ENCODE assay signal across 9 cellular contexts in genomic region chr10:18607503-18607902, GRCh38. TPM values are rescaled to one million over a fixed set of nuclear protein-coding genes. Genes with fewer than 3 reads are reported as not detected.
DNase-seq lines count a peak whose midpoint lies in the region; ATAC-seq, FAIRE-seq and TF ChIP-seq lines count a peak whose summit lies in the region.
"Had no signal": no experiment of that assay in that cellular context is flagged by ENCODE, and none has a peak within 500 bp of the region (broad histone marks: within the 10 kb centered on the region; RNA-seq: fewer than 3 reads in every experiment).

No MANE protein-coding gene starts in this region.

- H4K20me1 ChIP-seq in IMR-90 (ENCODE audit: insufficient read depth, low read length), result no peaks in the 10 kb centered on the region
- no peaks in the 10 kb centered on the region for H4K20me1 ChIP-seq in K562 (replicated peaks; ENCODE audit: control insufficient read depth, insufficient read depth, low read length)

- in situ Hi-C loops in IMR-90 (cut with MboI; ENCODE audit: low sequenced_read_pairs) (no loop called here), K562 (cut with MboI) (no loop called here)

- CTCF ChIA-PET in IMR-90 (lab: Yijun Ruan, JAX), result interaction anchor here (0.7 kb wide), 1 partner anchor 48 kb away, joined by 3 read pairs; no protein-coding TSS in a partner anchor
- CTCF ChIA-PET in K562 (lab: Yijun Ruan, JAX; ENCODE audit: low intra/inter-chr PET ratio), result no interaction called here
- CTCF ChIA-PET in activated naive CD4-positive, alpha-beta T cell treated with anti-CD3 and anti-CD28 coated beads, Interleukin-2, amount 10 ng/mL, durations not matched to agents 7 days and 5 days (lab: Charles Lee), result no interaction called here
- CTCF ChIA-PET in activated CD8-positive, alpha-beta memory T cell treated with anti-CD3 and anti-CD28 coated beads, Interleukin-2, amount 10 ng/mL, durations not matched to agents 7 days and 5 days (lab: Charles Lee), result no interaction called here

- no peaks in the 10 kb centered on the region for H3K9me3 Mint-ChIP-seq in activated naive CD4-positive, alpha-beta T cell treated with anti-CD3 and anti-CD28 coated beads, Interleukin-2, amount 10 ng/mL, durations not matched to agents 7 days and 5 days
- H3K9me3 Mint-ChIP-seq in activated CD8-positive, alpha-beta memory T cell treated with anti-CD3 and anti-CD28 coated beads, Interleukin-2, amount 10 ng/mL, durations not matched to agents 7 days and 5 days (ENCODE audit: low read depth), result no peaks in the 10 kb centered on the region

- H3K27ac Mint-ChIP-seq in activated naive CD4-positive, alpha-beta T cell treated with anti-CD3 and anti-CD28 coated beads, Interleukin-2, amount 10 ng/mL, durations not matched to agents 7 days and 5 days, result no peak overlapping the region
- H3K27ac Mint-ChIP-seq in activated CD8-positive, alpha-beta memory T cell treated with anti-CD3 and anti-CD28 coated beads, Interleukin-2, amount 10 ng/mL, durations not matched to agents 7 days and 5 days, result no peak overlapping the region

- DNase-seq in NCI-H2107 (lab: John Stamatoyannopoulos, UW) (peak; percentile 3), NCI-H2107 treated with DMSO at 0.1 percent for 48 hours (lab: John Stamatoyannopoulos, UW; ENCODE audit: unreplicated experiment) (no peak), IMR-90 (peak; percentile 89), K562 (ENCODE audit: extremely low read depth in 1 of 4, low spot score in 3 of 4) (peak; percentile 49 to 72 (median 54)), pons (ENCODE audit: low spot score) (peak; percentile 22), frontal cortex (ENCODE audit: low spot score in 2 of 2) (no peak)
- no peak for DNase-seq in activated naive CD4-positive, alpha-beta T cell treated with anti-CD3 and anti-CD28 coated beads, Interleukin-2, amount 10 ng/mL, durations not matched to agents 7 days and 5 days
- DNase-seq in activated CD8-positive, alpha-beta memory T cell treated with anti-CD3 and anti-CD28 coated beads, Interleukin-2, amount 10 ng/mL, durations not matched to agents 7 days and 5 days, result no peak

- H2BK15ac ChIP-seq in IMR-90 (ENCODE audit: low read depth, low read length), result no peak overlapping the region

- H3K27me3 ChIP-seq in IMR-90 (ENCODE audit: control insufficient read depth, insufficient read depth, low read length), result no peaks in the 10 kb centered on the region
- H3K27me3 ChIP-seq in K562 (ENCODE audit: control insufficient read depth in 2 of 2, insufficient read depth in 2 of 2, low read length in 2 of 2), result no peaks in the 10 kb centered on the region

- no peak overlapping the region for H3K9ac ChIP-seq in IMR-90 (ENCODE audit: low read depth, low read length)
- H3K9ac ChIP-seq in K562 (ENCODE audit: insufficient read depth in 1 of 2, low read depth in 2 of 2, low read length in 2 of 2), result no peak overlapping the region

- H3K4me2 ChIP-seq in IMR-90 (ENCODE audit: low read depth, low read length), result no peak overlapping the region; the same call in 1 of the 2 replicates
- H3K4me2 ChIP-seq in K562 (ENCODE audit: insufficient read depth, low read length), result no peak overlapping the region

- H3K4me3 ChIP-seq in IMR-90 (ENCODE audit: insufficient read depth, low read depth, low read length) (no peak overlapping the region), K562 (no peak overlapping the region)

- no peaks in the 10 kb centered on the region for H3K4me1 Mint-ChIP-seq in activated naive CD4-positive, alpha-beta T cell treated with anti-CD3 and anti-CD28 coated beads, Interleukin-2, amount 10 ng/mL, durations not matched to agents 7 days and 5 days
- no peaks in the 10 kb centered on the region for H3K4me1 Mint-ChIP-seq in activated CD8-positive, alpha-beta memory T cell treated with anti-CD3 and anti-CD28 coated beads, Interleukin-2, amount 10 ng/mL, durations not matched to agents 7 days and 5 days

- H4K8ac ChIP-seq in IMR-90 (ENCODE audit: low read depth in 2 of 2, low read length in 2 of 2), result no peak overlapping the region

- H2AK5ac ChIP-seq in IMR-90 (ENCODE audit: low read depth, low read length), result no peak overlapping the region

- peak; percentile 79 for FAIRE-seq in K562 (lab: Jason Lieb, UNC)
- no peak for FAIRE-seq in frontal cortex (lab: Jason Lieb, UNC)

- H4K5ac ChIP-seq in IMR-90 (ENCODE audit: low read depth, low read length), result no peak overlapping the region

- no CpG with 5 or more reads among the region's 1 CpG for WGBS in IMR-90 (ENCODE audit: extremely low coverage in 2 of 2, insufficient read length in 1 of 2), 2 experiments
- WGBS in K562 (ENCODE audit: insufficient coverage, low coverage, missing lambda C conversion rate), result 40% methylated on average over 1 of the region's 1 CpG

- H3K14ac ChIP-seq in IMR-90 (replicated peaks; ENCODE audit: low read depth, low read length), result no peak overlapping the region

- no peaks in the 10 kb centered on the region for H3K27me3 Mint-ChIP-seq in activated naive CD4-positive, alpha-beta T cell treated with anti-CD3 and anti-CD28 coated beads, Interleukin-2, amount 10 ng/mL, durations not matched to agents 7 days and 5 days
- H3K27me3 Mint-ChIP-seq in activated CD8-positive, alpha-beta memory T cell treated with anti-CD3 and anti-CD28 coated beads, Interleukin-2, amount 10 ng/mL, durations not matched to agents 7 days and 5 days, result no peaks in the 10 kb centered on the region

- H3K36me3 ChIP-seq in IMR-90 (ENCODE audit: control insufficient read depth, insufficient read depth, low read length), result no peaks in the 10 kb centered on the region; the same call in 1 of the 2 replicates
- peaks cover 63% of the 10 kb centered on the region; the same call in 2 of the 3 replicates for H3K36me3 ChIP-seq in K562 (ENCODE audit: control insufficient read depth, insufficient read depth, low read length)

- TF ChIP-seq POLR2A in IMR-90 (IDR thresholded peaks at IDR 0.05; ENCODE audit: low read depth, low read length), result no peak
- TF ChIP-seq POLR2A in K562 (conservative IDR thresholded peaks at IDR 0.05), result no peak

- no peak overlapping the region for H2BK120ac ChIP-seq in IMR-90 (ENCODE audit: low read depth, low read length)

- H3K36me3 Mint-ChIP-seq in activated naive CD4-positive, alpha-beta T cell treated with anti-CD3 and anti-CD28 coated beads, Interleukin-2, amount 10 ng/mL, durations not matched to agents 7 days and 5 days, result peaks cover 9% of the 10 kb centered on the region
- peaks cover 40% of the 10 kb centered on the region for H3K36me3 Mint-ChIP-seq in activated CD8-positive, alpha-beta memory T cell treated with anti-CD3 and anti-CD28 coated beads, Interleukin-2, amount 10 ng/mL, durations not matched to agents 7 days and 5 days

- no peaks in the 10 kb centered on the region for H3K9me3 ChIP-seq in IMR-90 (ENCODE audit: control insufficient read depth, insufficient read depth, low read length)
- H3K9me3 ChIP-seq in K562 (replicated peaks; ENCODE audit: control insufficient read depth, insufficient read depth, low read depth, low read length), result no peaks in the 10 kb centered on the region

- no peak overlapping the region for H3K23ac ChIP-seq in IMR-90 (ENCODE audit: low read depth, low read length)

- H2AK9ac ChIP-seq in IMR-90 (replicated peaks; ENCODE audit: low read depth, low read length, poor library complexity), result no peak overlapping the region

- H3K9me1 ChIP-seq in IMR-90 (ENCODE audit: insufficient read depth, low read length) (0 out of 2 replicates have a peak, but pooled peaks cover 3% of the 10 kb centered on the region), K562 (ENCODE audit: control insufficient read depth, insufficient read depth, low read length) (no peaks in the 10 kb centered on the region)

- H3K4me3 Mint-ChIP-seq in activated naive CD4-positive, alpha-beta T cell treated with anti-CD3 and anti-CD28 coated beads, Interleukin-2, amount 10 ng/mL, durations not matched to agents 7 days and 5 days, result no peak overlapping the region
- no peak overlapping the region for H3K4me3 Mint-ChIP-seq in activated CD8-positive, alpha-beta memory T cell treated with anti-CD3 and anti-CD28 coated beads, Interleukin-2, amount 10 ng/mL, durations not matched to agents 7 days and 5 days

- H3K27ac ChIP-seq in IMR-90 (ENCODE audit: insufficient read depth, low read length) (no peak overlapping the region), K562 (ENCODE audit: extremely low read depth, low read depth, low read length) (no peak overlapping the region)
- H3K27ac ChIP-seq: C4-2B had no signal

- peaks cover 3 to 8% of the 10 kb centered on the region in 2 experiments; a peak in 2 of 4 replicates for H3K79me1 ChIP-seq in IMR-90 (ENCODE audit: low read depth in 1 of 2, low read length in 2 of 2)

- H3K4ac ChIP-seq in IMR-90 (ENCODE audit: low read depth, low read length), result no peak overlapping the region

- no peak overlapping the region for H2AFZ ChIP-seq in IMR-90 (replicated peaks; ENCODE audit: low read length, poor library complexity)
- H2AFZ ChIP-seq in K562 (ENCODE audit: low read depth, low read length), result no peak overlapping the region

- no peak for TF ChIP-seq CTCF in IMR-90 (conservative IDR thresholded peaks at IDR 0.05; ENCODE audit: low read depth, low read length)
- no peak for TF ChIP-seq CTCF in K562 (IDR thresholded peaks at IDR 0.05 in 2 of 3, conservative IDR thresholded peaks at IDR 0.05 in 1 of 3; ENCODE audit: insufficient read depth in 2 of 3, low read depth in 1 of 3, low read length in 3 of 3)

- BruUV-seq in IMR-90 (replicated peaks; lab: Mats Ljungman, UMichigan) (no TSS peak), K562 (replicated peaks; lab: Mats Ljungman, UMichigan) (no TSS peak)

- intact Hi-C loops in IMR-90 (cut with micrococcal nuclease), result no loop called here
- intact Hi-C loops in K562 (cut with micrococcal nuclease), result no loop called here

- ATAC-seq in IMR-90 (ENCODE audit: low read depth) (peak; percentile 59), K562 (peak; percentile 68)
- no peak for ATAC-seq in activated CD8-positive, alpha-beta memory T cell treated with anti-CD3 and anti-CD28 coated beads, Interleukin-2, amount 10 ng/mL, durations not matched to agents 7 days and 5 days

- no peak overlapping the region for H3K56ac ChIP-seq in IMR-90 (ENCODE audit: extremely low read depth, insufficient read depth, low read length)

- no peak overlapping the region for H2BK20ac ChIP-seq in IMR-90 (ENCODE audit: low read depth, low read length)

- TF ChIP-seq RAD21 in IMR-90 (IDR thresholded peaks at IDR 0.05; ENCODE audit: low read length) (no peak), K562 (CRISPR knock-in tag; conservative IDR thresholded peaks at IDR 0.05 in 1 of 2, IDR thresholded peaks at IDR 0.05 in 1 of 2) (0 out of 4 replicates have a peak, but pooled peaks of 1 of the 2 experiments have one; percentile 24)

- POLR2A ChIA-PET in IMR-90 (lab: Charles Lee; ENCODE audit: unreplicated experiment) (no interaction called here), K562 (lab: Yijun Ruan, JAX) (interaction anchor here (0.7 to 1.5 kb wide), 4 partner anchors 8 to 18 kb away, joined by 3 to 4 read pairs (median 3); no protein-coding TSS in a partner anchor)

- H3K4me1 ChIP-seq in IMR-90 (ENCODE audit: control insufficient read depth, insufficient read depth, low read length) (peaks cover 9% of the 10 kb centered on the region), K562 (replicated peaks in 1 of 2; ENCODE audit: control insufficient read depth in 2 of 2, insufficient read depth in 2 of 2, low read length in 2 of 2) (no peaks in the 10 kb centered on the region; a peak in 1 of 5 replicates)

- dilution Hi-C loops in IMR-90 (cut with HindIII; ENCODE audit: low sequenced_read_pairs, unreplicated experiment), result no loop called here

- no peaks in the 10 kb centered on the region for H3K79me2 ChIP-seq in K562 (ENCODE audit: control insufficient read depth, insufficient read depth, low read length)

- TF ChIP-seq EP300 in K562 (IDR thresholded peaks at IDR 0.05; ENCODE audit: low read length), result no peak

- no peak overlapping the region for H4K91ac ChIP-seq in IMR-90 (ENCODE audit: insufficient read depth, low read depth, low read length)

- no peak overlapping the region for H3K18ac ChIP-seq in IMR-90 (ENCODE audit: low read depth, low read length)

- H2BK5ac ChIP-seq in IMR-90 (ENCODE audit: low read depth, low read length, poor library complexity, severe bottlenecking), result peak overlapping the region; percentile 64

RNA-seq across cellular contexts. Expression of gene NSUN6, which starts 43.9 kb away (rescaled TPM):
- total RNA-seq in IMR-90 (2012; rRNA removed), result 11.4 and 11.5 TPM in 2 replicates
- polyA plus RNA-seq in IMR-90 (2012; rRNA removed), result 4.1 and 4.6 TPM in 2 replicates
- polyA plus RNA-seq in IMR-90 (2012; cell fraction: cytosol; rRNA removed), result 0.73 and 1.1 TPM in 2 replicates
- 1.6 and 13.3 TPM in 2 replicates for polyA plus RNA-seq in IMR-90 (2012; cell fraction: nucleus; rRNA removed; ENCODE audit: low replicate concordance)
- 30.4 and 86.1 TPM in 2 replicates for total RNA-seq in K562 (2011; cell fraction: chromatin; rRNA removed; ENCODE audit: low replicate concordance)
- 27.7 and 31.2 TPM in 2 replicates for total RNA-seq in K562 (2011; cell fraction: nucleolus; rRNA removed)
- 41.6 and 42.2 TPM in 2 replicates for total RNA-seq in K562 (2011; cell fraction: nucleoplasm; rRNA removed)
- 15.8 and 20.7 TPM in 2 replicates for total RNA-seq in K562 (2014; rRNA removed)
- total RNA-seq in K562 (2014; rRNA removed; fragmentation: Illumina TruSeq; extraction: Trizol), result 31.9 and 35.6 TPM in 2 replicates
- total RNA-seq in K562 (2015; rRNA removed; fragmentation: Illumina TruSeq; extraction: Trizol), result 23.1 and 24.4 TPM in 2 replicates
- total RNA-seq in K562 (2021), result 15.8 and 18.9 TPM in 2 replicates
- 27.4 and 33.1 TPM in 2 replicates for polyA plus RNA-seq in K562 (2011; rRNA removed)
- 7.0 and 15.7 TPM in 2 replicates for polyA plus RNA-seq in K562 (2011; cell fraction: cytosol; rRNA removed)
- 32.9 and 39.6 TPM in 2 replicates for polyA plus RNA-seq in K562 (2011; cell fraction: nucleus; rRNA removed)
- 14.8 and 18.6 TPM in 2 replicates for polyA plus RNA-seq in K562 (2012)
- 22.6 and 24.2 TPM in 2 replicates for polyA plus RNA-seq in K562 (2014; fragmentation: Illumina TruSeq; extraction: Trizol)
- polyA plus RNA-seq in K562 (2014; fragmentation: Nextera tagmentation; extraction: Ambion mirVana), result 10 to 100 TPM; 12.5 to 19.1 TPM
- polyA plus RNA-seq in K562 (2014; rRNA removed), result 26.3 and 26.6 TPM in 2 replicates
- 47.2 and 48.6 TPM in 2 replicates for polyA minus RNA-seq in K562 (2011; rRNA and poly(A)+ RNA removed)
- 16.2 and 21.6 TPM in 2 replicates for polyA minus RNA-seq in K562 (2011; cell fraction: cytosol; rRNA and poly(A)+ RNA removed)
- 40.3 and 79.2 TPM in 2 replicates for polyA minus RNA-seq in K562 (2011; cell fraction: nucleus; rRNA and poly(A)+ RNA removed)
- total RNA-seq in frontal cortex, result 34.2 TPM
- total RNA-seq in activated CD8-positive, alpha-beta memory T cell treated with anti-CD3 and anti-CD28 coated beads, Interleukin-2, amount 10 ng/mL, durations not matched to agents 7 days and 5 days, result 10 to 100 TPM; 19.0 to 24.9 TPM

RNA-seq across cellular contexts. Expression of gene ARL5B, which starts 51.7 kb away (rescaled TPM):
- total RNA-seq in IMR-90 (2012; rRNA removed) (12.0 and 32.8 TPM in 2 replicates), K562 (2014; rRNA removed) (8.4 and 10.0 TPM in 2 replicates), K562 (2014; rRNA removed; fragmentation: Illumina TruSeq; extraction: Trizol) (22.2 and 24.6 TPM in 2 replicates), K562 (2015; rRNA removed; fragmentation: Illumina TruSeq; extraction: Trizol) (15.7 and 17.7 TPM in 2 replicates), K562 (2021) (14.1 and 15.1 TPM in 2 replicates), frontal cortex (81.1 TPM)
- polyA plus RNA-seq in IMR-90 (2012; rRNA removed) (4.8 and 5.9 TPM in 2 replicates), K562 (2011; rRNA removed) (16.2 and 20.4 TPM in 2 replicates), K562 (2014; fragmentation: Illumina TruSeq; extraction: Trizol) (12.6 and 15.2 TPM in 2 replicates), K562 (2014; fragmentation: Nextera tagmentation; extraction: Ambion mirVana) (1 to 10 TPM; 4.1 to 4.7 TPM), K562 (2014; rRNA removed) (7.4 and 8.3 TPM in 2 replicates)
- polyA plus RNA-seq in IMR-90 (2012; cell fraction: cytosol; rRNA removed), result 0.69 and 0.88 TPM in 2 replicates
- 3.1 and 41.9 TPM in 2 replicates for polyA plus RNA-seq in IMR-90 (2012; cell fraction: nucleus; rRNA removed; ENCODE audit: low replicate concordance)
- 5.3 and 20.2 TPM in 2 replicates for total RNA-seq in K562 (2011; cell fraction: chromatin; rRNA removed; ENCODE audit: low replicate concordance)
- total RNA-seq in K562 (2011; cell fraction: nucleolus; rRNA removed), result 3.5 and 4.5 TPM in 2 replicates
- total RNA-seq in K562 (2011; cell fraction: nucleoplasm; rRNA removed), result 10.7 and 22.4 TPM in 2 replicates
- 2.2 and 6.8 TPM in 2 replicates for polyA plus RNA-seq in K562 (2011; cell fraction: cytosol; rRNA removed)
- 7.5 and 12.7 TPM in 2 replicates for polyA plus RNA-seq in K562 (2011; cell fraction: nucleus; rRNA removed)
- 9.3 and 12.0 TPM in 2 replicates for polyA plus RNA-seq in K562 (2012)
- 36.9 and 41.1 TPM in 2 replicates for polyA minus RNA-seq in K562 (2011; rRNA and poly(A)+ RNA removed)
- polyA minus RNA-seq in K562 (2011; cell fraction: cytosol; rRNA and poly(A)+ RNA removed), result 11.4 and 16.8 TPM in 2 replicates
- 9.4 and 18.7 TPM in 2 replicates for polyA minus RNA-seq in K562 (2011; cell fraction: nucleus; rRNA and poly(A)+ RNA removed)
- total RNA-seq in activated CD8-positive, alpha-beta memory T cell treated with anti-CD3 and anti-CD28 coated beads, Interleukin-2, amount 10 ng/mL, durations not matched to agents 7 days and 5 days, result 10 to 100 TPM; 10.6 to 12.2 TPM

Comparison
In these comparisons a context has a peak if more than half of its experiments do, and no peak if none do; other contexts are left out.
1. DNase-seq: peak in NCI-H2107 (single experiment), IMR-90 (single experiment), K562 (4 of 4) and pons (single experiment); none in NCI-H2107 treated with DMSO at 0.1 percent for 48 hours (single experiment), frontal cortex (0 of 2), activated naive CD4-positive, alpha-beta T cell treated with anti-CD3 and anti-CD28 coated beads, Interleukin-2, amount 10 ng/mL, durations not matched to agents 7 days and 5 days (single experiment) and activated CD8-positive, alpha-beta memory T cell treated with anti-CD3 and anti-CD28 coated beads, Interleukin-2, amount 10 ng/mL, durations not matched to agents 7 days and 5 days (single experiment).